ENCODE assay signal across 1 cellular context in genomic region chr4:80989921-80990544, GRCh38.
TF ChIP-seq lines count a peak whose summit lies in the region.

No MANE protein-coding gene starts in this region.

TF ChIP-seq in GM12878, 131 proteins besides CTCF, POLR2A, EP300 and RAD21:
- peak; percentile 83; the same call in 1 of the 2 replicates for TF ChIP-seq SMC3 (IDR thresholded peaks at IDR 0.05; ENCODE audit: borderline replicate concordance, low read length)
- no peak for TF ChIP-seq PAX8 (IDR thresholded peaks at IDR 0.05)
